ENCODE assay signal across 11 cellular contexts in the genomic region with DNA sequence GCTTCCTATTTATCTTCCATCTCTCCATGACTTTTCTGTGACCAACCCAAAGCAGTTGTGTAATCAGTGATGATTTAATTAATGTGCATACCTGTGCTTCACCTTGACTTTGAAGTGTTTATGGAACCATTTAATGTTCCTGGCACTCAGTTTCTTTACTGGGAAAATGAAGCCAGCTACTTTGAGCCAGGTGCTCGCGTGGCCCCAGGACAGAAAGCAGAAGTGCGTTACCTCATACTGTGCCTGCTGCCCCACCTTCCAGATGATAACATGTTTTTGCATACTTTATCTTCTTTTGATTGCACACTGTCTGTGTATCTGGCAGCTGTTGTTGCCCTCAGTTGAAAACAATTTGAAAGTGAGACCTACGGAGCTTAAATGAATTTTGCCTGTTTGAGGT.
DNase-seq lines count a peak whose midpoint lies in the region; ATAC-seq, FAIRE-seq and TF ChIP-seq lines count a peak whose summit lies in the region.
"Had no signal": no experiment of that assay in that cellular context is flagged by ENCODE, and none has a peak within 500 bp of the region (broad histone marks: within the 10 kb centered on the region; RNA-seq: fewer than 3 reads in every experiment).

No MANE protein-coding gene starts in this region.

- no peaks in the 10 kb centered on the region for H3K27me3 ChIP-seq in GM12878 (replicated peaks in 1 of 2; ENCODE audit: control insufficient read depth in 2 of 2, insufficient read depth in 2 of 2, low read length in 1 of 2)
- H3K27me3 ChIP-seq in GM23248 (replicated peaks; ENCODE audit: insufficient read depth) = peaks cover 7% of the 10 kb centered on the region; the same call in 1 of the 2 replicates

- POLR2A ChIA-PET in GM12878 (lab: Charles Lee) = interaction anchor here (0.5 to 1.8 kb wide), 6 partner anchors 8 to 137 kb away, joined by 3 to 7 read pairs (median 4); no protein-coding TSS in a partner anchor

- no peaks in the 10 kb centered on the region for H3K9me2 ChIP-seq in GM23248 (ENCODE audit: insufficient read depth)

- intact Hi-C loops in GM12878 (cut with micrococcal nuclease; ENCODE audit: unreplicated experiment) = no loop called here
- intact Hi-C loops in Right ventricle myocardium superior (cut with DNase I) = no loop called here

- no peaks in the 10 kb centered on the region for H3K36me3 ChIP-seq in GM12878 (ENCODE audit: control insufficient read depth in 2 of 2, insufficient read depth in 2 of 2, low read length in 1 of 2)
- no peaks in the 10 kb centered on the region for H3K36me3 ChIP-seq in GM23248 (ENCODE audit: low read depth)

- DNase-seq in GM12878 (ENCODE audit: low read depth, low spot score) = no peak
- no peak for DNase-seq in Right ventricle myocardium superior
- DNase-seq in stimulated activated CD4-positive, alpha-beta T cell treated with anti-CD3 and anti-CD28 coated beads, Interleukin-2, amount 100 ng/mL, for 24 hours = no peak
- DNase-seq in GM23248 = no peak
- no peak for DNase-seq in DMS79 (lab: John Stamatoyannopoulos, UW)
- DNase-seq: DND-41, Kasumi-1 had no signal

- H3K4me3 ChIP-seq in GM12878 (no peak overlapping the region), GM23248 (no peak overlapping the region)

- H3K9me3 ChIP-seq in GM12878 (replicated peaks; ENCODE audit: control insufficient read depth, insufficient read depth, low read length) (no peaks in the 10 kb centered on the region), GM23248 (ENCODE audit: low read depth) (no peaks in the 10 kb centered on the region)

- TF ChIP-seq POLR2A in GM12878 (IDR thresholded peaks at IDR 0.05; ENCODE audit: low read depth, low read length) = no peak

- H3F3A ChIP-seq in GM23248 (ENCODE audit: insufficient read depth) = no peaks in the 10 kb centered on the region

- no peak for TF ChIP-seq RAD21 in GM12878 (IDR thresholded peaks at IDR 0.05; ENCODE audit: insufficient read depth, low read depth, low read length)

- CTCF ChIA-PET in GM12878 (lab: Yijun Ruan, JAX) = interaction anchor here (0.9 to 2.7 kb wide), 3 partner anchors 19 to 137 kb away, joined by 4 to 11 read pairs (median 5); no protein-coding TSS in a partner anchor

- TF ChIP-seq EP300 in GM12878 (IDR thresholded peaks at IDR 0.05; ENCODE audit: borderline replicate concordance in 1 of 2, control insufficient read depth in 1 of 2, low read depth in 2 of 2, low read length in 2 of 2) = no peak

- no TSS peak for BruUV-seq in GM12878 (replicated peaks; lab: Mats Ljungman, UMichigan)

- H3K4me2 ChIP-seq in GM12878 (ENCODE audit: control insufficient read depth, insufficient read depth) = peak overlapping the region; percentile 75
- no peak overlapping the region for H3K4me2 ChIP-seq in GM23248 (ENCODE audit: unreplicated experiment)

- H3K27ac ChIP-seq in GM12878 (ENCODE audit: control insufficient read depth, insufficient read depth) (peak overlapping the region; percentile 3), GM23248 (no peak overlapping the region)
- H3K27ac ChIP-seq: VCaP had no signal

- RAD21 ChIA-PET in GM12878 (lab: Charles Lee; ENCODE audit: unreplicated experiment) = interaction anchor here (1.6 to 3.4 kb wide), 4 partner anchors 11 to 62 kb away, joined by 4 to 11 read pairs (median 6); no protein-coding TSS in a partner anchor

- H3K9ac ChIP-seq in GM12878 (ENCODE audit: control insufficient read depth, insufficient read depth, low read length) (no peak overlapping the region), GM23248 (no peak overlapping the region)

- H3K79me2 ChIP-seq in GM12878 (ENCODE audit: control insufficient read depth, insufficient read depth, low read length) = no peaks in the 10 kb centered on the region
- no peaks in the 10 kb centered on the region for H3K79me2 ChIP-seq in GM23248 (ENCODE audit: insufficient read depth)

- FAIRE-seq in GM12878 (lab: Jason Lieb, UNC) = no peak

- H2AFZ ChIP-seq in GM12878 (ENCODE audit: control insufficient read depth, low read depth, low read length) = peak overlapping the region; percentile 37
- H2AFZ ChIP-seq in GM23248 = no peak overlapping the region

- ATAC-seq in GM18502 (IDR thresholded peaks at IDR 0.05; ENCODE audit: poor library complexity, unreplicated experiment) (peak; percentile 87), GM21528 (IDR thresholded peaks at IDR 0.05; ENCODE audit: low FRiP score, unreplicated experiment) (peak; percentile 90), HG03439 (IDR thresholded peaks at IDR 0.05; ENCODE audit: unreplicated experiment) (peak; percentile 72), GM12878 (peak; percentile 86), Right ventricle myocardium superior (ENCODE audit: poor library complexity) (no peak)

- H3K4me1 ChIP-seq in GM12878 (ENCODE audit: control insufficient read depth, insufficient read depth, low read length) (peaks cover 34% of the 10 kb centered on the region), GM23248 (ENCODE audit: insufficient read depth) (peaks cover 7% of the 10 kb centered on the region; the same call in 1 of the 2 replicates)

- WGBS in GM12878 (ENCODE audit: insufficient coverage, insufficient replicate concordance, low lambda C conversion rate, missing lambda C conversion rate) = 31% methylated on average over 4 of the region's 4 CpGs
- 93 to 98% methylated on average over 4 of the region's 4 CpGs for WGBS in GM23248 (ENCODE audit: low coverage in 1 of 2, low lambda C conversion rate in 2 of 2, missing lambda C conversion rate in 2 of 2), 2 experiments

- no peak for TF ChIP-seq CTCF in GM12878 (IDR thresholded peaks at IDR 0.05 in 2 of 3, conservative IDR thresholded peaks at IDR 0.05 in 1 of 3; ENCODE audit: control insufficient read depth in 2 of 3, extremely low read depth in 1 of 3, insufficient read depth in 1 of 3, low read depth in 3 of 3, low read length in 3 of 3)

- in situ Hi-C loops in GM12878 (cut with MboI) (loop anchor here (10.0 kb wide), 1 partner anchor 126 kb away; no protein-coding TSS in a partner anchor), GM23248 (cut with MboI) (no loop called here)

- H4K20me1 ChIP-seq in GM12878 (ENCODE audit: control insufficient read depth, insufficient read depth) = no peaks in the 10 kb centered on the region
- H4K20me1 ChIP-seq in GM23248 (ENCODE audit: insufficient read depth) = no peaks in the 10 kb centered on the region

- SMC1A ChIA-PET in GM12878 (lab: Charles Lee; ENCODE audit: uncharacterized antibody, unreplicated experiment) = interaction anchor here (0.6 to 3.3 kb wide), 11 partner anchors 10 to 124 kb away, joined by 3 to 12 read pairs (median 4); a partner anchor contains a TSS

TF ChIP-seq in GM12878, 131 proteins besides CTCF, POLR2A, EP300 and RAD21 (continues in another document):
- TF ChIP-seq TARDBP (IDR thresholded peaks at IDR 0.05; ENCODE audit: borderline replicate concordance) (no peak), NR2C1 (IDR thresholded peaks at IDR 0.05) (no peak), CREM (IDR thresholded peaks at IDR 0.05; ENCODE audit: low read depth) (peak; percentile 69; the same call in 1 of the 2 replicates), JUNB (IDR thresholded peaks at IDR 0.05) (peak; percentile 12; the same call in 1 of the 2 replicates), EED (IDR thresholded peaks at IDR 0.05; ENCODE audit: low read depth) (peak; percentile 40), ZBED1 (IDR thresholded peaks at IDR 0.05; ENCODE audit: borderline replicate concordance) (peak; percentile 40; the same call in 1 of the 2 replicates), RUNX3 (IDR thresholded peaks at IDR 0.05; ENCODE audit: low read length) (no peak), IKZF1 (conservative IDR thresholded peaks at IDR 0.05) (0 out of 2 replicates have a peak, but pooled peaks have one; percentile 20), TCF12 (IDR thresholded peaks at IDR 0.05; ENCODE audit: low read depth, low read length) (0 out of 2 replicates have a peak, but pooled peaks have one; percentile 61), CREB1 (IDR thresholded peaks at IDR 0.05; ENCODE audit: low read depth) (0 out of 2 replicates have a peak, but pooled peaks have one; percentile 22), ATF7 (IDR thresholded peaks at IDR 0.05; ENCODE audit: low read depth) (peak; percentile 72), SIX5 (IDR thresholded peaks at IDR 0.05; ENCODE audit: low read depth, low read length, severe bottlenecking) (no peak)
- TF ChIP-seq, protein P1, sequence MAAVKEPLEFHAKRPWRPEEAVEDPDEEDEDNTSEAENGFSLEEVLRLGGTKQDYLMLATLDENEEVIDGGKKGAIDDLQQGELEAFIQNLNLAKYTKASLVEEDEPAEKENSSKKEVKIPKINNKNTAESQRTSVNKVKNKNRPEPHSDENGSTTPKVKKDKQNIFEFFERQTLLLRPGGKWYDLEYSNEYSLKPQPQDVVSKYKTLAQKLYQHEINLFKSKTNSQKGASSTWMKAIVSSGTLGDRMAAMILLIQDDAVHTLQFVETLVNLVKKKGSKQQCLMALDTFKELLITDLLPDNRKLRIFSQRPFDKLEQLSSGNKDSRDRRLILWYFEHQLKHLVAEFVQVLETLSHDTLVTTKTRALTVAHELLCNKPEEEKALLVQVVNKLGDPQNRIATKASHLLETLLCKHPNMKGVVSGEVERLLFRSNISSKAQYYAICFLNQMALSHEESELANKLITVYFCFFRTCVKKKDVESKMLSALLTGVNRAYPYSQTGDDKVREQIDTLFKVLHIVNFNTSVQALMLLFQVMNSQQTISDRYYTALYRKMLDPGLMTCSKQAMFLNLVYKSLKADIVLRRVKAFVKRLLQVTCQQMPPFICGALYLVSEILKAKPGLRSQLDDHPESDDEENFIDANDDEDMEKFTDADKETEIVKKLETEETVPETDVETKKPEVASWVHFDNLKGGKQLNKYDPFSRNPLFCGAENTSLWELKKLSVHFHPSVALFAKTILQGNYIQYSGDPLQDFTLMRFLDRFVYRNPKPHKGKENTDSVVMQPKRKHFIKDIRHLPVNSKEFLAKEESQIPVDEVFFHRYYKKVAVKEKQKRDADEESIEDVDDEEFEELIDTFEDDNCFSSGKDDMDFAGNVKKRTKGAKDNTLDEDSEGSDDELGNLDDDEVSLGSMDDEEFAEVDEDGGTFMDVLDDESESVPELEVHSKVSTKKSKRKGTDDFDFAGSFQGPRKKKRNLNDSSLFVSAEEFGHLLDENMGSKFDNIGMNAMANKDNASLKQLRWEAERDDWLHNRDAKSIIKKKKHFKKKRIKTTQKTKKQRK (IDR thresholded peaks at IDR 0.05; ENCODE audit: low read depth, low read length) = no peak
- TF ChIP-seq, protein P2, sequence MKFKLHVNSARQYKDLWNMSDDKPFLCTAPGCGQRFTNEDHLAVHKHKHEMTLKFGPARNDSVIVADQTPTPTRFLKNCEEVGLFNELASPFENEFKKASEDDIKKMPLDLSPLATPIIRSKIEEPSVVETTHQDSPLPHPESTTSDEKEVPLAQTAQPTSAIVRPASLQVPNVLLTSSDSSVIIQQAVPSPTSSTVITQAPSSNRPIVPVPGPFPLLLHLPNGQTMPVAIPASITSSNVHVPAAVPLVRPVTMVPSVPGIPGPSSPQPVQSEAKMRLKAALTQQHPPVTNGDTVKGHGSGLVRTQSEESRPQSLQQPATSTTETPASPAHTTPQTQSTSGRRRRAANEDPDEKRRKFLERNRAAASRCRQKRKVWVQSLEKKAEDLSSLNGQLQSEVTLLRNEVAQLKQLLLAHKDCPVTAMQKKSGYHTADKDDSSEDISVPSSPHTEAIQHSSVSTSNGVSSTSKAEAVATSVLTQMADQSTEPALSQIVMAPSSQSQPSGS (IDR thresholded peaks at IDR 0.05; ENCODE audit: low read length) = peak; percentile 70; the same call in 1 of the 2 replicates
